ENCODE assay signal across 1 cellular context in genomic region chr6:520820-521219, GRCh38.
TF ChIP-seq lines count a peak whose summit lies in the region.

No MANE protein-coding gene starts in this region.

TF ChIP-seq in K562, 482 proteins besides CTCF, POLR2A, EP300 and RAD21 (continued from another document):
- no peak for TF ChIP-seq RUNX1 (IDR thresholded peaks at IDR 0.05; ENCODE audit: low read depth)
- TF ChIP-seq ZFP30 (CRISPR knock-in tag; IDR thresholded peaks at IDR 0.05; ENCODE audit: borderline replicate concordance), result no peak
- TF ChIP-seq CTCFL (IDR thresholded peaks at IDR 0.05; ENCODE audit: borderline replicate concordance, insufficient read depth, low read depth, low read length, poor library complexity, severe bottlenecking), result no peak
